In genomic region chr15:96324192-96324895, GRCh38 we compare ENCODE assay signal across 1 cellular context.
TF ChIP-seq lines count a peak whose summit lies in the region.

No MANE protein-coding gene starts in this region.

TF ChIP-seq in IMR-90, 13 proteins besides CTCF, POLR2A, EP300 and RAD21 (continued from another document):
- no peak for TF ChIP-seq ELK1 (IDR thresholded peaks at IDR 0.05; ENCODE audit: borderline replicate concordance, low read depth, low read length)
- TF ChIP-seq SMC3 (IDR thresholded peaks at IDR 0.05; ENCODE audit: low read depth, low read length) = no peak
- no peak for TF ChIP-seq CHD1 (IDR thresholded peaks at IDR 0.05; ENCODE audit: low read depth, low read length)
- no peak for TF ChIP-seq NFE2L2 (IDR thresholded peaks at IDR 0.05; ENCODE audit: low read depth, low read length)
- TF ChIP-seq BHLHE40 (IDR thresholded peaks at IDR 0.05; ENCODE audit: low read depth, low read length) = no peak
TF ChIP-seq in IMR-90: peak in this region for 2.
